14 cellular contexts compared by ENCODE assay signal in the genomic region with DNA sequence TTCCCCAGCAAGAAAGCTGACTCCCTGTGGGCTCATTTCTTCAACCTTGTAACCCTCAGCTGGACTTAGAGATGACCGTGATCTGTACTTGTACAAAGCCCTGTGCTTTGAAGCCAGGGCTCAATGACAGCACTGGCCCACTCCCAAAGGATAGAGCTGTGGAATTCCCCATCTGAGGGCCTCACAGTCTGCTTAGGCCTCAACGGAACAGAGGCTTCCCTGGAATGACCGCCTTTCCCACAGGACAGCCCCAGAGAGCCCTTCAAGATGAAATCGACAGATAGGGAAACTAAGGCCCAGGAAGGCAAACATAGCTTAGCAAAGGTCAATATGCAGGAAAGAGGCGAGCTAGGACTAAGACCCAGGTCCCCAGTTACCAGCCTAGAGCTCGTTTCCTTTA. TPM values are rescaled to one million over a fixed set of nuclear protein-coding genes. Genes with fewer than 3 reads are reported as not detected.
A peak's percentile ranks its signal among the peaks of the same experiment; 100 is the strongest.
DNase-seq lines count a peak whose midpoint lies in the region; ATAC-seq, FAIRE-seq and TF ChIP-seq lines count a peak whose summit lies in the region.
"Had no signal": no experiment of that assay in that cellular context is flagged by ENCODE, and none has a peak within 500 bp of the region (broad histone marks: within the 10 kb centered on the region; RNA-seq: fewer than 3 reads in every experiment).

No MANE protein-coding gene starts in this region.

- H3K4me1 ChIP-seq in OCI-LY1 (ENCODE audit: insufficient read depth, low read length, severe bottlenecking) (peaks cover 65% of the 10 kb centered on the region), lower lobe of right lung (peaks cover 73% of the 10 kb centered on the region), stomach (peaks cover 69 to 98% (median 82%) of the 10 kb centered on the region in 4 donors), GM23338 (ENCODE audit: insufficient read depth) (peaks cover 37% of the 10 kb centered on the region)

- no peak overlapping the region for H3K9ac ChIP-seq in OCI-LY1 (ENCODE audit: low read length)

- H3K27ac ChIP-seq in OCI-LY1 (ENCODE audit: low read depth, low read length, poor library complexity, severe bottlenecking) (peak overlapping the region; percentile 47), lower lobe of right lung (peak overlapping the region; percentile 33), stomach (peak overlapping the region; percentile 22 to 85 (median 80)), GM23338 (ENCODE audit: low read depth) (no peak overlapping the region)
- H3K27ac ChIP-seq: brain microvascular endothelial cell had no signal

- H3K9me3 ChIP-seq in OCI-LY1 (ENCODE audit: low read length) (no peaks in the 10 kb centered on the region), lower lobe of right lung (no peaks in the 10 kb centered on the region), stomach (no peaks in the 10 kb centered on the region)

- H3K9me2 ChIP-seq in OCI-LY1 (ENCODE audit: low read depth, low read length), result no peaks in the 10 kb centered on the region
- H3K9me2 ChIP-seq in GM23338 (ENCODE audit: insufficient read depth), result no peaks in the 10 kb centered on the region

- no peak for FAIRE-seq in GM12891 (lab: Jason Lieb, UNC)
- FAIRE-seq: GM12892 had no signal

- H3K27ac Mint-ChIP-seq in GM23338, result no peak overlapping the region
- H3K27ac Mint-ChIP-seq: T-helper 1 cell treated with Interleukin-12 subunit alpha and Interleukin-12 subunit beta and Interleukin-4 antibody, amounts not matched to agents 30 μg/mL and 1 μg/mL, for 36 hours had no signal

- H3K4me1 Mint-ChIP-seq in GM23338, result peaks cover 62% of the 10 kb centered on the region

- H3K4me3 ChIP-seq in OCI-LY1 (ENCODE audit: low read depth, low read length, poor library complexity, severe bottlenecking) (no peak overlapping the region), lower lobe of right lung (no peak overlapping the region), stomach (no peak overlapping the region), GM23338 (no peak overlapping the region)

- H3K79me2 ChIP-seq in OCI-LY1 (ENCODE audit: insufficient read depth, low read length) (peaks cover 11% of the 10 kb centered on the region; the same call in 1 of the 2 replicates), GM23338 (replicated peaks; ENCODE audit: insufficient read depth) (peaks cover 76% of the 10 kb centered on the region)

- intact Hi-C loops in lower lobe of right lung (cut with DNase I) (no loop called here), stomach (cut with DNase I; ENCODE audit: low total_unique reads) (no loop called here)

- no peak overlapping the region for H2AFZ ChIP-seq in OCI-LY1 (ENCODE audit: low read length)
- H2AFZ ChIP-seq in GM23338, result no peak overlapping the region

- ATAC-seq in lower lobe of right lung (no peak), GM23338 (no peak), GM19467 (IDR thresholded peaks at IDR 0.05; ENCODE audit: unreplicated experiment) (no peak)
- ATAC-seq: natural killer cell had no signal

- H3K9me3 Mint-ChIP-seq in GM23338, result no peaks in the 10 kb centered on the region
- H3K9me3 Mint-ChIP-seq: natural killer cell; T-helper 1 cell treated with Interleukin-12 subunit alpha and Interleukin-12 subunit beta and Interleukin-4 antibody, amounts not matched to agents 30 μg/mL and 1 μg/mL, for 36 hours had no signal

- H3F3A ChIP-seq in OCI-LY1 (ENCODE audit: insufficient read depth, low read length), result no peaks in the 10 kb centered on the region
- H3F3A ChIP-seq in GM23338 (replicated peaks; ENCODE audit: low read depth), result no peaks in the 10 kb centered on the region

- no peaks in the 10 kb centered on the region for H4K20me1 ChIP-seq in OCI-LY1 (ENCODE audit: insufficient read depth, low read length)
- H4K20me1 ChIP-seq in GM23338 (replicated peaks; ENCODE audit: insufficient read depth), result 0 out of 2 replicates have a peak, but pooled peaks cover 2% of the 10 kb centered on the region

- H3K36me3 ChIP-seq in OCI-LY1 (ENCODE audit: insufficient read depth, low read length) (no peaks in the 10 kb centered on the region; the same call in 1 of the 2 replicates), lower lobe of right lung (peaks cover 6% of the 10 kb centered on the region), stomach (peaks cover 0 to 7% (median 0%) of the 10 kb centered on the region in 4 donors), GM23338 (ENCODE audit: insufficient read depth) (no peaks in the 10 kb centered on the region)
- H3K36me3 ChIP-seq: brain microvascular endothelial cell had no signal

- no peaks in the 10 kb centered on the region; the same call in 2 of the 3 replicates for H3K36me3 Mint-ChIP-seq in GM23338 (ENCODE audit: low read depth)
- H3K36me3 Mint-ChIP-seq: natural killer cell had no signal

- H3K4me3 Mint-ChIP-seq in GM23338, result no peak overlapping the region
- H3K4me3 Mint-ChIP-seq: natural killer cell; T-helper 1 cell treated with Interleukin-12 subunit alpha and Interleukin-12 subunit beta and Interleukin-4 antibody, amounts not matched to agents 30 μg/mL and 1 μg/mL, for 36 hours had no signal

- TF ChIP-seq POLR2A in stomach (IDR thresholded peaks at IDR 0.05) (no peak), GM12891 (IDR thresholded peaks at IDR 0.05; ENCODE audit: low read depth, low read length) (no peak)

- DNase-seq in astrocyte of the hippocampus (ENCODE audit: low read depth, low spot score) (peak; percentile 52), lower lobe of right lung (no peak), stomach (no peak), GM23338 (ENCODE audit: low spot score) (no peak), GM12891 (ENCODE audit: insufficient read length, low spot score) (no peak)
- DNase-seq: brain microvascular endothelial cell; DMS79; natural killer cell; NCI-H2081 treated with DMSO at 0.1 percent for 48 hours; stimulated activated CD4-positive, alpha-beta T cell treated with anti-CD3 and anti-CD28 coated beads, Interleukin-15, amount 100 ng/mL, for 24 hours had no signal

- TF ChIP-seq CTCF in OCI-LY1 (IDR thresholded peaks at IDR 0.05; ENCODE audit: low read length) (no peak), lower lobe of right lung (IDR thresholded peaks at IDR 0.05) (no peak), stomach (IDR thresholded peaks at IDR 0.05) (no peak), GM23338 (conservative IDR thresholded peaks at IDR 0.05; ENCODE audit: low read depth in 2 of 2) (no peak)

- peaks cover 8% of the 10 kb centered on the region for H3K27me3 Mint-ChIP-seq in GM23338 (ENCODE audit: insufficient read depth, low read depth, poor library complexity)

- no peak overlapping the region; the same call in 1 of the 2 replicates for H3K4me2 ChIP-seq in OCI-LY1 (ENCODE audit: low read length)
- H3K4me2 ChIP-seq in GM23338, result no peak overlapping the region

- no peak for TF ChIP-seq EP300 in stomach (IDR thresholded peaks at IDR 0.05)

- 46 to 59% (median 51%) methylated on average over 6 of the region's 6 CpGs for WGBS in stomach, 5 donors

- H3K27me3 ChIP-seq in OCI-LY1 (ENCODE audit: insufficient read depth, low read length), result no peaks in the 10 kb centered on the region
- H3K27me3 ChIP-seq in lower lobe of right lung (ENCODE audit: low read depth), result no peaks in the 10 kb centered on the region
- H3K27me3 ChIP-seq in stomach, result no peaks in the 10 kb centered on the region
- no peaks in the 10 kb centered on the region for H3K27me3 ChIP-seq in GM23338 (ENCODE audit: insufficient read depth)
- H3K27me3 ChIP-seq: brain microvascular endothelial cell had no signal

TF ChIP-seq in GM23338, 12 proteins besides CTCF, POLR2A, EP300 and RAD21 (continues in another document):
- TF ChIP-seq, protein P1, sequence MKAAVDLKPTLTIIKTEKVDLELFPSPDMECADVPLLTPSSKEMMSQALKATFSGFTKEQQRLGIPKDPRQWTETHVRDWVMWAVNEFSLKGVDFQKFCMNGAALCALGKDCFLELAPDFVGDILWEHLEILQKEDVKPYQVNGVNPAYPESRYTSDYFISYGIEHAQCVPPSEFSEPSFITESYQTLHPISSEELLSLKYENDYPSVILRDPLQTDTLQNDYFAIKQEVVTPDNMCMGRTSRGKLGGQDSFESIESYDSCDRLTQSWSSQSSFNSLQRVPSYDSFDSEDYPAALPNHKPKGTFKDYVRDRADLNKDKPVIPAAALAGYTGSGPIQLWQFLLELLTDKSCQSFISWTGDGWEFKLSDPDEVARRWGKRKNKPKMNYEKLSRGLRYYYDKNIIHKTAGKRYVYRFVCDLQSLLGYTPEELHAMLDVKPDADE (IDR thresholded peaks at IDR 0.05), result no peak

TF ChIP-seq in GM12891, 5 proteins besides CTCF, POLR2A, EP300 and RAD21:
- TF ChIP-seq SPI1 (IDR thresholded peaks at IDR 0.05; ENCODE audit: low read depth, low read length), result no peak
- TF ChIP-seq POU2F2 (IDR thresholded peaks at IDR 0.05; ENCODE audit: low read depth, low read length), result no peak
- no peak for TF ChIP-seq POLR2AphosphoS5 (IDR thresholded peaks at IDR 0.05; ENCODE audit: low read depth, low read length)
- no peak for TF ChIP-seq TAF1 (IDR thresholded peaks at IDR 0.05; ENCODE audit: low read depth, low read length)
- no peak for TF ChIP-seq PAX5 (IDR thresholded peaks at IDR 0.05; ENCODE audit: insufficient read depth, low read length, severe bottlenecking)

RNA-seq across cellular contexts. Expression of a gene that starts 11.5 kb away (rescaled TPM):
- 57.7 TPM for total RNA-seq in lower lobe of right lung
- total RNA-seq in stomach, result 100 to 1,000 TPM in 1 of 5 donors, 10 to 100 TPM in 4; 25.7 to 132 (median 42.0) TPM
- polyA plus RNA-seq in stomach, result 10 to 100 TPM; 16.3 to 27.6 (median 19.2) TPM
- total RNA-seq in GM23338 (2014; rRNA removed; shearing (Covaris generic)), result 22.3 and 23.3 TPM in 2 replicates
- 10.4 and 10.5 TPM in 2 replicates for polyA plus RNA-seq in GM23338 (2016; fragmentation: Nextera tagmentation; extraction: Ambion mirVana)
- 8.9 TPM for polyA plus RNA-seq in GM12891 (2012; ENCODE audit: low read depth, missing spikeins)
